In genomic region chr14:88468396-88468795, GRCh38 we compare ENCODE assay signal across 16 cellular contexts.
A peak's percentile ranks its signal among the peaks of the same experiment; 100 is the strongest.
DNase-seq lines count a peak whose midpoint lies in the region; ATAC-seq and TF ChIP-seq lines count a peak whose summit lies in the region.
"Had no signal": no experiment of that assay in that cellular context is flagged by ENCODE, and none has a peak within 500 bp of the region (broad histone marks: within the 10 kb centered on the region; RNA-seq: fewer than 3 reads in every experiment).

No MANE protein-coding gene starts in this region.

- TF ChIP-seq CTCF in AG09309 (IDR thresholded peaks at IDR 0.05; ENCODE audit: control insufficient read depth, insufficient read depth, low read depth, low read length, missing control alignments) (no peak), HFFc6 (IDR thresholded peaks at IDR 0.05) (no peak), mammary epithelial cell (conservative IDR thresholded peaks at IDR 0.05 in 1 of 2, IDR thresholded peaks at IDR 0.05 in 1 of 2; ENCODE audit: extremely low read depth in 1 of 2, insufficient read depth in 1 of 2, low read depth in 1 of 2, low read length in 2 of 2) (no peak), right atrium auricular region (IDR thresholded peaks at IDR 0.05) (no peak)

- no peaks in the 10 kb centered on the region for H3K27me3 Mint-ChIP-seq in HFFc6 (ENCODE audit: insufficient read depth)
- H3K27me3 Mint-ChIP-seq in activated T-cell treated with anti-CD3 and anti-CD28 coated beads, Interleukin-2, amount 50 U/mL, for 4 hours (ENCODE audit: low read depth): no peaks in the 10 kb centered on the region
- no peaks in the 10 kb centered on the region for H3K27me3 Mint-ChIP-seq in activated CD4-positive, alpha-beta memory T cell treated with anti-CD3 and anti-CD28 coated beads for 36 hours

- peak overlapping the region; percentile 88 for H3K27ac Mint-ChIP-seq in HFFc6
- H3K27ac Mint-ChIP-seq in activated CD4-positive, alpha-beta memory T cell treated with anti-CD3 and anti-CD28 coated beads for 36 hours: no peak overlapping the region
- H3K27ac Mint-ChIP-seq: stimulated activated effector memory CD8-positive, alpha-beta T cell treated with anti-CD3 and anti-CD28 coated beads, Interleukin-12 subunit alpha, Interleukin-12 subunit beta, amount 100 ng/mL, for 72 hours had no signal

- H4K20me1 ChIP-seq in mammary epithelial cell (ENCODE audit: insufficient read depth, low read length): no peaks in the 10 kb centered on the region
- H4K20me1 ChIP-seq: BLaER1 had no signal

- peaks cover 22% of the 10 kb centered on the region for H3K36me3 Mint-ChIP-seq in HFFc6 (ENCODE audit: low read depth)
- H3K36me3 Mint-ChIP-seq in activated T-cell treated with anti-CD3 and anti-CD28 coated beads, Interleukin-2, amount 50 U/mL, for 4 hours (ENCODE audit: insufficient read depth): peaks cover 2% of the 10 kb centered on the region
- H3K36me3 Mint-ChIP-seq in activated CD4-positive, alpha-beta memory T cell treated with anti-CD3 and anti-CD28 coated beads for 36 hours: no peaks in the 10 kb centered on the region
- H3K36me3 Mint-ChIP-seq: stimulated activated effector memory CD8-positive, alpha-beta T cell treated with anti-CD3 and anti-CD28 coated beads, Interleukin-12 subunit alpha, Interleukin-12 subunit beta, amount 100 ng/mL, for 72 hours had no signal

- in situ Hi-C loops in mammary epithelial cell (cut with MboI; ENCODE audit: low sequenced_read_pairs in 2 of 2): no loop called here

- H3K27ac ChIP-seq in mammary epithelial cell (ENCODE audit: insufficient read depth, low read depth, low read length) (no peak overlapping the region), right atrium auricular region (no peak overlapping the region)
- H3K27ac ChIP-seq: BLaER1, colonic mucosa, uterus had no signal

- no peaks in the 10 kb centered on the region for H3K27me3 ChIP-seq in mammary epithelial cell (ENCODE audit: insufficient read depth, low read length)
- H3K27me3 ChIP-seq in right atrium auricular region: no peaks in the 10 kb centered on the region
- H3K27me3 ChIP-seq: BLaER1, colonic mucosa, uterus had no signal

- H3K9me3 ChIP-seq in mammary epithelial cell (replicated peaks; ENCODE audit: insufficient read depth, low read length) (no peaks in the 10 kb centered on the region), right atrium auricular region (no peaks in the 10 kb centered on the region)
- H3K9me3 ChIP-seq: BLaER1, colonic mucosa, uterus had no signal

- DNase-seq in AG09309 (ENCODE audit: low read depth) (peak; percentile 33), HFFc6 (peak; percentile 91), mammary epithelial cell (peak; percentile 60), kidney glomerular epithelial cell (lab: John Stamatoyannopoulos, UW) (peak; percentile 20), right atrium auricular region (ENCODE audit: low spot score) (no peak)
- DNase-seq in activated T-cell treated with anti-CD3 and anti-CD28 coated beads, Interleukin-2, amount 50 U/mL, for 4 hours: no peak
- no peak for DNase-seq in activated CD4-positive, alpha-beta memory T cell treated with anti-CD3 and anti-CD28 coated beads for 36 hours
- DNase-seq: activated CD8-positive, alpha-beta memory T cell treated with anti-CD3 and anti-CD28 coated beads for 24 hours; activated naive CD4-positive, alpha-beta T cell; colonic mucosa; NCI-H2081; stimulated activated CD4-positive, alpha-beta T cell treated with anti-CD3 and anti-CD28 coated beads, Interleukin-2, amount 100 ng/mL, for 24 hours; uterus had no signal

- POLR2A ChIA-PET in activated CD4-positive, alpha-beta memory T cell treated with anti-CD3 and anti-CD28 coated beads for 36 hours (lab: Charles Lee): no interaction called here

- no peak for ATAC-seq in HG03354 (IDR thresholded peaks at IDR 0.05; ENCODE audit: poor library complexity, severe bottlenecking, unreplicated experiment)
- no peak for ATAC-seq in activated T-cell treated with anti-CD3 and anti-CD28 coated beads, Interleukin-2, amount 50 U/mL, for 4 hours
- ATAC-seq: stimulated activated effector memory CD8-positive, alpha-beta T cell treated with anti-CD3 and anti-CD28 coated beads, Interleukin-12 subunit alpha, Interleukin-12 subunit beta, amount 100 ng/mL, for 72 hours had no signal

- intact Hi-C loops in mammary epithelial cell (cut with micrococcal nuclease): no loop called here
- intact Hi-C loops in activated CD4-positive, alpha-beta memory T cell treated with anti-CD3 and anti-CD28 coated beads for 36 hours (cut with micrococcal nuclease): no loop called here

- H3K4me3 ChIP-seq in AG09309 (ENCODE audit: control insufficient read depth, low read depth, low read length): no peak overlapping the region
- H3K4me3 ChIP-seq in mammary epithelial cell (replicated peaks in 1 of 3; ENCODE audit: insufficient read depth in 1 of 3, low read depth in 2 of 3, low read length in 3 of 3): no peak overlapping the region
- H3K4me3 ChIP-seq in right atrium auricular region: no peak overlapping the region
- H3K4me3 ChIP-seq: BLaER1, colonic mucosa, uterus had no signal

- dilution Hi-C loops in mammary epithelial cell (cut with HindIII; ENCODE audit: low sequenced_read_pairs): no loop called here

- CTCF ChIA-PET in mammary epithelial cell (lab: Charles Lee; ENCODE audit: low non-redundant PET): no interaction called here
- CTCF ChIA-PET in activated CD4-positive, alpha-beta memory T cell treated with anti-CD3 and anti-CD28 coated beads for 36 hours (lab: Charles Lee): interaction anchor here (0.8 kb wide), 1 partner anchor 399 kb away, joined by 4 read pairs; no protein-coding TSS in a partner anchor

- H2AFZ ChIP-seq in mammary epithelial cell (ENCODE audit: low read depth, low read length): no peak overlapping the region

- H3K4me3 Mint-ChIP-seq in HFFc6: peak overlapping the region; percentile 74
- no peak overlapping the region for H3K4me3 Mint-ChIP-seq in activated T-cell treated with anti-CD3 and anti-CD28 coated beads, Interleukin-2, amount 50 U/mL, for 4 hours
- no peak overlapping the region for H3K4me3 Mint-ChIP-seq in activated CD4-positive, alpha-beta memory T cell treated with anti-CD3 and anti-CD28 coated beads for 36 hours
- H3K4me3 Mint-ChIP-seq: stimulated activated effector memory CD8-positive, alpha-beta T cell treated with anti-CD3 and anti-CD28 coated beads, Interleukin-12 subunit alpha, Interleukin-12 subunit beta, amount 100 ng/mL, for 72 hours had no signal

- H3K9ac ChIP-seq in mammary epithelial cell (ENCODE audit: insufficient read depth, low read length): no peak overlapping the region
- H3K9ac ChIP-seq: BLaER1 had no signal

- no peaks in the 10 kb centered on the region for H3K9me3 Mint-ChIP-seq in HFFc6
- H3K9me3 Mint-ChIP-seq in activated T-cell treated with anti-CD3 and anti-CD28 coated beads, Interleukin-2, amount 50 U/mL, for 4 hours: no peaks in the 10 kb centered on the region
- H3K9me3 Mint-ChIP-seq in activated CD4-positive, alpha-beta memory T cell treated with anti-CD3 and anti-CD28 coated beads for 36 hours: no peaks in the 10 kb centered on the region
- H3K9me3 Mint-ChIP-seq: stimulated activated effector memory CD8-positive, alpha-beta T cell treated with anti-CD3 and anti-CD28 coated beads, Interleukin-12 subunit alpha, Interleukin-12 subunit beta, amount 100 ng/mL, for 72 hours had no signal

- H3K36me3 ChIP-seq in mammary epithelial cell (ENCODE audit: insufficient read depth, low read length) (peaks cover 14% of the 10 kb centered on the region), right atrium auricular region (peaks cover 68% of the 10 kb centered on the region)
- H3K36me3 ChIP-seq: BLaER1, colonic mucosa, uterus had no signal

- BruUV-seq in mammary epithelial cell (replicated peaks; lab: Mats Ljungman, UMichigan): no TSS peak

- H3K79me2 ChIP-seq in mammary epithelial cell (ENCODE audit: insufficient read depth, low read length): no peaks in the 10 kb centered on the region

- peaks cover 3% of the 10 kb centered on the region for H3K4me1 ChIP-seq in mammary epithelial cell (ENCODE audit: insufficient read depth, low read length)
- no peaks in the 10 kb centered on the region for H3K4me1 ChIP-seq in right atrium auricular region
- H3K4me1 ChIP-seq: BLaER1, colonic mucosa, uterus had no signal

- no peak overlapping the region for H3K4me2 ChIP-seq in mammary epithelial cell (ENCODE audit: insufficient read depth, low read depth, low read length)
- H3K4me2 ChIP-seq: BLaER1 had no signal

- 84% methylated on average over 1 of the region's 1 CpG for WGBS in mammary epithelial cell (ENCODE audit: low coverage, missing lambda C conversion rate)

- H3K4me1 Mint-ChIP-seq in HFFc6 (ENCODE audit: low read depth): peaks cover 53% of the 10 kb centered on the region
- H3K4me1 Mint-ChIP-seq in activated T-cell treated with anti-CD3 and anti-CD28 coated beads, Interleukin-2, amount 50 U/mL, for 4 hours (ENCODE audit: low read depth): no peaks in the 10 kb centered on the region
- no peaks in the 10 kb centered on the region for H3K4me1 Mint-ChIP-seq in activated CD4-positive, alpha-beta memory T cell treated with anti-CD3 and anti-CD28 coated beads for 36 hours (ENCODE audit: low read depth)
- H3K4me1 Mint-ChIP-seq: stimulated activated effector memory CD8-positive, alpha-beta T cell treated with anti-CD3 and anti-CD28 coated beads, Interleukin-12 subunit alpha, Interleukin-12 subunit beta, amount 100 ng/mL, for 72 hours had no signal

Comparison
In these comparisons a context has a peak if more than half of its experiments do, and no peak if none do; other contexts are left out.
1. DNase-seq: peak in AG09309 (single experiment), HFFc6 (single experiment), mammary epithelial cell (single experiment) and kidney glomerular epithelial cell (single experiment); none in right atrium auricular region (single experiment), activated T-cell treated with anti-CD3 and anti-CD28 coated beads, Interleukin-2, amount 50 U/mL, for 4 hours (single experiment) and activated CD4-positive, alpha-beta memory T cell treated with anti-CD3 and anti-CD28 coated beads for 36 hours (single experiment).